ENCODE assay signal across 9 cellular contexts in the genomic region with DNA sequence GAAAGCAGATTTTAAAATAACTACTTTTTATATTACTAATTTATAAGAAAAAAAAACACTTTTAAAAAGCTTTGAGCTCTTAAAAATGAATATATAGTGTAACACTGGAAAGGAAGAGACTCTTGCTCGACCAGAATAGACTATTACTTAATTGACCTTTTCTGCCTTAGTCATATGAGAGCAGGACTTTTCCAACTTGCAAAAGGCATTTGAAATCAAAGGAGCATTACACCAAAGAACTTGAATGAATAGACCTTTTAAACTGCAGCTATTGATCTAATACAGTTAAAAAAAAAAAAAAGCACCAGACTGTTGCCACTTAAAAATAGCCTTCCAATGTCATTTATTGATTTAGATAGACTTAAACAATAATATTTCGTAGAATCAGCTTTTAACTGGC. TPM values are rescaled to one million over a fixed set of nuclear protein-coding genes. Genes with fewer than 3 reads are reported as not detected.
"Had no signal": no experiment of that assay in that cellular context is flagged by ENCODE, and none has a peak within 500 bp of the region (broad histone marks: within the 10 kb centered on the region; RNA-seq: fewer than 3 reads in every experiment).

No MANE protein-coding gene starts in this region.

- H3K4me1 Mint-ChIP-seq: IgD-negative memory B cell had no signal

- H3K36me3 ChIP-seq: HAP-1 had no signal

- H3K27ac Mint-ChIP-seq: HFFc6, IgD-negative memory B cell had no signal

- ATAC-seq: HCT116, HepG2 had no signal

- H3K4me3 ChIP-seq: HAP-1 had no signal

- DNase-seq: GOT3, H7, HFFc6, KBM-7 had no signal

- H3K4me3 Mint-ChIP-seq: HFFc6, IgD-negative memory B cell had no signal

- H3K9me3 ChIP-seq: HAP-1 had no signal

- H3K9me3 Mint-ChIP-seq: HFFc6 had no signal

- H3K4me1 ChIP-seq: HAP-1 had no signal

- H3K27ac ChIP-seq: HL-60 had no signal

RNA-seq across cellular contexts. Expression of a gene that starts 17.2 kb away (rescaled TPM):
- polyA plus RNA-seq: HepG2, IgD-negative memory B cell had no signal
